14 cellular contexts compared by ENCODE assay signal in the genomic region with DNA sequence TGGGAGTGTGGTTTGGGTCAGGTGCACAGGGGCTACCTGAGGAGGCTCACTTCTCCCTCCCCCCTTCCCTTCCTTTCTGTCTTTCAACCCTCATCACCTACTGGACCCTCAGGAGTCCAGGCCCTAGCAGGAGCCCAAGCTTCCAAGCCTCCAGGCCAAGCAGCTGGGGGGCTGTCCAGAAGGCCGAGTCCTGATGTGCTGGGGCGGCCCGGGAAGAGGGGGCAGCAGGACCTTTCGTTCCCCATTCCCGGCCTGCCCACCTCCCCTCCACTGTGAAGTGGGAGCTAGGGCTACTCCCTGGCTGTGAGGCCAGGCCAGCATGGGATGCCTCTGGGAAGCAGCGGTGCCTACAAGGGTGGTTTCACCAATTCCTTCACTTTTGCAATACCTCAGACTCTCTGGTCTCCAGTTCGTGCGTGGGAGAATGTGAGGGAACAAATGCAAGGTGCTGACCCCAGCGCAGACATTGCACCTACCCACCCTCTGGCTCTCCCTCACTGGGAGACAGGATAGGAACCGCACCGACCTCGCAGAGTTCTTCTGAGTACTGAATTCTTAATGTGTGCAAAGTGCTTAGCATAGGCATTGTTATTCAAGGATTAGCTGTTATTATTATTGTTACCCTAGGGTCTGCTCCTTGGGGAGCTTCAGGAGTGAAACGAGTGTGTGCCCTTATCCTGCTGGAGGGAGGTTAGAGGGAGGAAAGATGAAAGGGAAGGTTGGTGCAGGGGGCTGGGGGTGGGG. TPM values are rescaled to one million over a fixed set of nuclear protein-coding genes. Genes with fewer than 3 reads are reported as not detected.
A peak's percentile ranks its signal among the peaks of the same experiment; 100 is the strongest.
DNase-seq lines count a peak whose midpoint lies in the region; ATAC-seq and TF ChIP-seq lines count a peak whose summit lies in the region.
"Had no signal": no experiment of that assay in that cellular context is flagged by ENCODE, and none has a peak within 500 bp of the region (broad histone marks: within the 10 kb centered on the region; RNA-seq: fewer than 3 reads in every experiment).

No MANE protein-coding gene starts in this region.

- POLR2A ChIA-PET in CD8-positive, alpha-beta memory T cell (lab: Charles Lee), result no interaction called here

- H3K4me3 Mint-ChIP-seq in HFFc6, result 0 out of 2 replicates have a peak overlapping the region, but pooled peaks have one; percentile 76
- H3K4me3 Mint-ChIP-seq in CD8-positive, alpha-beta memory T cell, result peak overlapping the region in 1 of 7 donors; percentile 56
- H3K4me3 Mint-ChIP-seq: activated B cell treated with CpG ODN at 0.5 μM for 24 hours; activated T-cell treated with anti-CD3 and anti-CD28 coated beads, Interleukin-2, amount 50 U/mL, for 24 hours had no signal

- H3K4me3 ChIP-seq in coronary artery, result peak overlapping the region; percentile 81
- H3K4me3 ChIP-seq in mucosa of rectum (ENCODE audit: low read length in 2 of 2), result peak overlapping the region; percentile 70 to 75
- peak overlapping the region in 1 of 5 donors; percentile 47 for H3K4me3 ChIP-seq in subcutaneous abdominal adipose tissue (ENCODE audit: low read depth in 1 of 5, low read length in 5 of 5)
- no peak overlapping the region for H3K4me3 ChIP-seq in CD8-positive, alpha-beta memory T cell (ENCODE audit: low read length)

- no peaks in the 10 kb centered on the region for H3K9me3 Mint-ChIP-seq in HFFc6
- H3K9me3 Mint-ChIP-seq in CD8-positive, alpha-beta memory T cell, result no peaks in the 10 kb centered on the region
- H3K9me3 Mint-ChIP-seq: activated B cell treated with CpG ODN at 0.5 μM for 24 hours; activated T-cell treated with anti-CD3 and anti-CD28 coated beads, Interleukin-2, amount 50 U/mL, for 24 hours had no signal

- H3K4me1 Mint-ChIP-seq in HFFc6 (ENCODE audit: low read depth), result peaks cover 68% of the 10 kb centered on the region
- H3K4me1 Mint-ChIP-seq in CD8-positive, alpha-beta memory T cell, result peaks cover 12 to 33% (median 13%) of the 10 kb centered on the region in 3 donors

- TF ChIP-seq CTCF in HFFc6 (IDR thresholded peaks at IDR 0.05) (no peak), coronary artery (IDR thresholded peaks at IDR 0.05) (no peak)

- DNase-seq in HFFc6 (no peak), coronary artery (ENCODE audit: low spot score) (no peak), kidney glomerular epithelial cell (lab: John Stamatoyannopoulos, UW) (no peak)
- DNase-seq in CD8-positive, alpha-beta memory T cell, result no peak
- DNase-seq: activated B cell treated with CpG ODN at 0.5 μM for 24 hours; activated T-cell treated with anti-CD3 and anti-CD28 coated beads, Interleukin-2, amount 50 U/mL, for 24 hours; MG63; NCI-H446; SHP77 treated with DMSO at 0.1 percent for 48 hours; stimulated activated CD8-positive, alpha-beta memory T cell treated with anti-CD3 and anti-CD28 coated beads, Interleukin-4, amount 100 ng/mL, for 48 hours had no signal

- H3K9ac ChIP-seq in mucosa of rectum (ENCODE audit: low read depth in 1 of 2, low read length in 2 of 2) (peak overlapping the region; percentile 65 to 66), subcutaneous abdominal adipose tissue (ENCODE audit: low read length in 5 of 5) (peak overlapping the region in 1 of 5 donors; percentile 30)

- CTCF ChIA-PET in CD8-positive, alpha-beta memory T cell (lab: Charles Lee), result no interaction called here

- H3K36me3 Mint-ChIP-seq in HFFc6 (ENCODE audit: low read depth), result no peaks in the 10 kb centered on the region
- H3K36me3 Mint-ChIP-seq in CD8-positive, alpha-beta memory T cell, result no peaks in the 10 kb centered on the region

- ATAC-seq in GM19035 (IDR thresholded peaks at IDR 0.05; ENCODE audit: unreplicated experiment) (no peak), HG03175 (IDR thresholded peaks at IDR 0.05; ENCODE audit: unreplicated experiment) (no peak)

- H3K4me1 ChIP-seq in mucosa of rectum (ENCODE audit: control insufficient read depth in 2 of 2, insufficient read depth in 2 of 2, low read length in 2 of 2) (peaks cover 58 to 70% of the 10 kb centered on the region in 2 donors), subcutaneous abdominal adipose tissue (ENCODE audit: control insufficient read depth in 5 of 5, insufficient read depth in 5 of 5, low read length in 5 of 5) (peaks cover 9 to 51% (median 42%) of the 10 kb centered on the region in 5 donors)
- peaks cover 24% of the 10 kb centered on the region for H3K4me1 ChIP-seq in CD8-positive, alpha-beta memory T cell (ENCODE audit: insufficient read depth, low read length)

- H3K27ac ChIP-seq in coronary artery (peak overlapping the region in 1 of 2 donors; percentile 78), mucosa of rectum (ENCODE audit: low read depth in 2 of 2, low read length in 2 of 2) (peak overlapping the region in 1 of 2 donors; percentile 35), subcutaneous abdominal adipose tissue (ENCODE audit: low read depth, low read length) (peak overlapping the region; percentile 41)
- no peak overlapping the region for H3K27ac ChIP-seq in CD8-positive, alpha-beta memory T cell (ENCODE audit: low read depth, low read length)

- H3K27ac Mint-ChIP-seq in HFFc6, result no peak overlapping the region
- H3K27ac Mint-ChIP-seq in CD8-positive, alpha-beta memory T cell, result no peak overlapping the region
- H3K27ac Mint-ChIP-seq: activated B cell treated with CpG ODN at 0.5 μM for 24 hours; activated T-cell treated with anti-CD3 and anti-CD28 coated beads, Interleukin-2, amount 50 U/mL, for 24 hours had no signal

- peaks cover 5% of the 10 kb centered on the region; the same call in 1 of the 2 replicates for H3K27me3 Mint-ChIP-seq in HFFc6 (ENCODE audit: insufficient read depth)
- H3K27me3 Mint-ChIP-seq in CD8-positive, alpha-beta memory T cell, result peaks cover 41 to 66% of the 10 kb centered on the region in 2 donors

- H3K36me3 ChIP-seq in mucosa of rectum (ENCODE audit: control insufficient read depth in 2 of 2, insufficient read depth in 2 of 2, low read length in 2 of 2) (peaks cover 0 to 5% of the 10 kb centered on the region in 2 donors), subcutaneous abdominal adipose tissue (ENCODE audit: control insufficient read depth in 5 of 5, insufficient read depth in 5 of 5, low read length in 5 of 5) (no peaks in the 10 kb centered on the region)
- no peaks in the 10 kb centered on the region for H3K36me3 ChIP-seq in CD8-positive, alpha-beta memory T cell (ENCODE audit: insufficient read depth, low read length)
- H3K36me3 ChIP-seq: MG63 had no signal

- H3K9me3 ChIP-seq in mucosa of rectum (ENCODE audit: control insufficient read depth in 2 of 2, low read length in 2 of 2), result no peaks in the 10 kb centered on the region
- H3K9me3 ChIP-seq in subcutaneous abdominal adipose tissue (ENCODE audit: control insufficient read depth in 5 of 5, low read length in 5 of 5), result no peaks in the 10 kb centered on the region
- no peaks in the 10 kb centered on the region for H3K9me3 ChIP-seq in CD8-positive, alpha-beta memory T cell (ENCODE audit: low read length)
- H3K9me3 ChIP-seq: MG63 had no signal

- H3K27me3 ChIP-seq in mucosa of rectum (ENCODE audit: control insufficient read depth in 2 of 2, insufficient read depth in 2 of 2, low read length in 2 of 2), result no peaks in the 10 kb centered on the region
- H3K27me3 ChIP-seq in subcutaneous abdominal adipose tissue (ENCODE audit: control insufficient read depth in 5 of 5, insufficient read depth in 4 of 5, low read length in 5 of 5), result peaks cover 0 to 4% (median 0%) of the 10 kb centered on the region in 5 donors
- peaks cover 31% of the 10 kb centered on the region for H3K27me3 ChIP-seq in CD8-positive, alpha-beta memory T cell (ENCODE audit: insufficient read depth, low read length, poor library complexity, severe bottlenecking)
- H3K27me3 ChIP-seq: MG63 had no signal

RNA-seq across cellular contexts. Expression of a gene that starts 2.5 kb away (rescaled TPM):
- total RNA-seq in HFFc6 (2021; fragmentation: NEBNext Ultra II Directional; extraction: Animal tissue kit (Norgen Biotek cat#: 25700)), result 1 to 10 TPM; 3.0 to 6.6 (median 3.6) TPM
- total RNA-seq in CD8-positive, alpha-beta memory T cell, result under 1 TPM in 1 of 2 experiments, not detected in 1; 0.04 TPM
- polyA plus RNA-seq in CD8-positive, alpha-beta memory T cell, result 0.31 TPM
